Comparison of ENCODE assay signal across 1 cellular context in genomic region chr2:64023485-64024258, GRCh38.
A peak's percentile ranks its signal among the peaks of the same experiment; 100 is the strongest.
TF ChIP-seq lines count a peak whose summit lies in the region.

No MANE protein-coding gene starts in this region.

TF ChIP-seq in HEK293, 187 proteins besides CTCF, POLR2A, EP300 and RAD21 (continued from another document):
- TF ChIP-seq, protein P1, sequence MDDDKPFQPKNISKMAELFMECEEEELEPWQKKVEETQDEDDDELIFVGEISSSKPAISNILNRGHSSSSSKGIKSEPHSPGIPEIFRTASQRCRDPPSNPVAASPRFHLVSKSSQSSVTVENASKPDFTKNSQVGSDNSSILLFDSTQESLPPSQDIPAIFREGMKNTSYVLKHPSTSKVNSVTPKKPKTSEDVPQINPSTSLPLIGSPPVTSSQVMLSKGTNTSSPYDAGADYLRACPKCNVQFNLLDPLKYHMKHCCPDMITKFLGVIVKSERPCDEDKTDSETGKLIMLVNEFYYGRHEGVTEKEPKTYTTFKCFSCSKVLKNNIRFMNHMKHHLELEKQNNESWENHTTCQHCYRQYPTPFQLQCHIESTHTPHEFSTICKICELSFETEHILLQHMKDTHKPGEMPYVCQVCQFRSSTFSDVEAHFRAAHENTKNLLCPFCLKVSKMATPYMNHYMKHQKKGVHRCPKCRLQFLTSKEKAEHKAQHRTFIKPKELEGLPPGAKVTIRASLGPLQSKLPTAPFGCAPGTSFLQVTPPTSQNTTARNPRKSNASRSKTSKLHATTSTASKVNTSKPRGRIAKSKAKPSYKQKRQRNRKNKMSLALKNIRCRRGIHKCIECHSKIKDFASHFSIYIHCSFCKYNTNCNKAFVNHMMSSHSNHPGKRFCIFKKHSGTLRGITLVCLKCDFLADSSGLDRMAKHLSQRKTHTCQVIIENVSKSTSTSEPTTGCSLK (tag by site-specific recombination; IDR thresholded peaks at IDR 0.05) = no peak
- TF ChIP-seq KLF8 (tag by site-specific recombination; IDR thresholded peaks at IDR 0.05) = no peak
- TF ChIP-seq ZNF747 (tag by site-specific recombination; IDR thresholded peaks at IDR 0.05) = no peak
- no peak for TF ChIP-seq ZNF555 (tag by site-specific recombination; conservative IDR thresholded peaks at IDR 0.05)
- TF ChIP-seq KLF9 (tag by site-specific recombination; IDR thresholded peaks at IDR 0.05; ENCODE audit: low read depth) = no peak
- 0 out of 2 replicates have a peak, but pooled peaks have one; percentile 20 for TF ChIP-seq ZNF335 (tag by site-specific recombination; conservative IDR thresholded peaks at IDR 0.05)
